ENCODE assay signal across 1 cellular context in genomic region chr1:90748668-90749067, GRCh38.
TF ChIP-seq lines count a peak whose summit lies in the region.

No MANE protein-coding gene starts in this region.

TF ChIP-seq in HepG2, 621 proteins besides CTCF, POLR2A, EP300 and RAD21 (continued from another document and continues in another):
- no peak for TF ChIP-seq USF2 (IDR thresholded peaks at IDR 0.05; ENCODE audit: low read depth, low read length)
- TF ChIP-seq USF2 (CRISPR knock-in tag; IDR thresholded peaks at IDR 0.05; ENCODE audit: borderline replicate concordance) = no peak
- TF ChIP-seq SOX13 (IDR thresholded peaks at IDR 0.05) = peak; percentile 75
- TF ChIP-seq SOX13 (CRISPR knock-in tag; conservative IDR thresholded peaks at IDR 0.05 in 1 of 2, IDR thresholded peaks at IDR 0.05 in 1 of 2) = peak in 1 of 2 experiments; percentile 84; a peak in 2 of 4 replicates
- TF ChIP-seq GTF3A (CRISPR knock-in tag; conservative IDR thresholded peaks at IDR 0.05) = no peak
- TF ChIP-seq TAF15 (IDR thresholded peaks at IDR 0.05; ENCODE audit: low read depth, low read length, poor library complexity, severe bottlenecking) = no peak
- no peak for TF ChIP-seq MEIS2 (CRISPR knock-in tag; IDR thresholded peaks at IDR 0.05)
- no peak for TF ChIP-seq JARID2 (CRISPR knock-in tag; IDR thresholded peaks at IDR 0.05; ENCODE audit: insufficient replicate concordance)
- TF ChIP-seq IRF9 (CRISPR knock-in tag; IDR thresholded peaks at IDR 0.05; ENCODE audit: borderline replicate concordance) = no peak
- TF ChIP-seq MYNN (CRISPR knock-in tag; IDR thresholded peaks at IDR 0.05; ENCODE audit: low read depth) = no peak
- peak; percentile 37; the same call in 1 of the 2 replicates for TF ChIP-seq PAXIP1 (CRISPR knock-in tag; conservative IDR thresholded peaks at IDR 0.05)
- no peak for TF ChIP-seq NFAT5 (CRISPR knock-in tag; IDR thresholded peaks at IDR 0.05)
- no peak for TF ChIP-seq NKX3-1 (CRISPR knock-in tag; IDR thresholded peaks at IDR 0.05)
- no peak for TF ChIP-seq KDM5B (CRISPR knock-in tag; IDR thresholded peaks at IDR 0.05; ENCODE audit: borderline replicate concordance)
- no peak for TF ChIP-seq KAT2B (IDR thresholded peaks at IDR 0.05; ENCODE audit: borderline replicate concordance, low read depth, low read length)
- TF ChIP-seq BRF2 (CRISPR knock-in tag; IDR thresholded peaks at IDR 0.05) = no peak
- peak; percentile 34; the same call in 1 of the 2 replicates for TF ChIP-seq GATA4 (IDR thresholded peaks at IDR 0.05; ENCODE audit: borderline replicate concordance, low read depth)
- no peak for TF ChIP-seq CREB1 (IDR thresholded peaks at IDR 0.05)
- TF ChIP-seq CREB1 (CRISPR knock-in tag; IDR thresholded peaks at IDR 0.05) = peak; percentile 47
- TF ChIP-seq ARID4A (CRISPR knock-in tag; IDR thresholded peaks at IDR 0.05; ENCODE audit: borderline replicate concordance) = no peak
- no peak for TF ChIP-seq MAFK (conservative IDR thresholded peaks at IDR 0.05 in 1 of 2, IDR thresholded peaks at IDR 0.05 in 1 of 2; ENCODE audit: low read length in 2 of 2)
- no peak for TF ChIP-seq CCDC6 (CRISPR knock-in tag; IDR thresholded peaks at IDR 0.05)
- TF ChIP-seq HHEX (CRISPR knock-in tag; IDR thresholded peaks at IDR 0.05) = peak; percentile 17; the same call in 1 of the 2 replicates
- TF ChIP-seq GATAD2A (CRISPR knock-in tag; IDR thresholded peaks at IDR 0.05) = peak; percentile 26; the same call in 1 of the 2 replicates
- no peak for TF ChIP-seq ZNF850 (CRISPR knock-in tag; conservative IDR thresholded peaks at IDR 0.05)
- TF ChIP-seq ZBTB38 (CRISPR knock-in tag; IDR thresholded peaks at IDR 0.05) = no peak
- TF ChIP-seq TBX2 (CRISPR knock-in tag; IDR thresholded peaks at IDR 0.05; ENCODE audit: borderline replicate concordance) = 0 out of 2 replicates have a peak, but pooled peaks have one; percentile 16
- TF ChIP-seq ZFAT (CRISPR knock-in tag; conservative IDR thresholded peaks at IDR 0.05) = no peak
- no peak for TF ChIP-seq PHF20 (CRISPR knock-in tag; IDR thresholded peaks at IDR 0.05)
- TF ChIP-seq ZNF274 (CRISPR knock-in tag; IDR thresholded peaks at IDR 0.05) = no peak
- no peak for TF ChIP-seq ZSCAN21 (CRISPR knock-in tag; IDR thresholded peaks at IDR 0.05; ENCODE audit: borderline replicate concordance)
- TF ChIP-seq HDAC2 (CRISPR knock-in tag; IDR thresholded peaks at IDR 0.05) = peak; percentile 25; the same call in 1 of the 2 replicates
- TF ChIP-seq ARID5B (CRISPR knock-in tag; IDR thresholded peaks at IDR 0.05) = peak; percentile 45; the same call in 1 of the 2 replicates
- TF ChIP-seq, protein P1, sequence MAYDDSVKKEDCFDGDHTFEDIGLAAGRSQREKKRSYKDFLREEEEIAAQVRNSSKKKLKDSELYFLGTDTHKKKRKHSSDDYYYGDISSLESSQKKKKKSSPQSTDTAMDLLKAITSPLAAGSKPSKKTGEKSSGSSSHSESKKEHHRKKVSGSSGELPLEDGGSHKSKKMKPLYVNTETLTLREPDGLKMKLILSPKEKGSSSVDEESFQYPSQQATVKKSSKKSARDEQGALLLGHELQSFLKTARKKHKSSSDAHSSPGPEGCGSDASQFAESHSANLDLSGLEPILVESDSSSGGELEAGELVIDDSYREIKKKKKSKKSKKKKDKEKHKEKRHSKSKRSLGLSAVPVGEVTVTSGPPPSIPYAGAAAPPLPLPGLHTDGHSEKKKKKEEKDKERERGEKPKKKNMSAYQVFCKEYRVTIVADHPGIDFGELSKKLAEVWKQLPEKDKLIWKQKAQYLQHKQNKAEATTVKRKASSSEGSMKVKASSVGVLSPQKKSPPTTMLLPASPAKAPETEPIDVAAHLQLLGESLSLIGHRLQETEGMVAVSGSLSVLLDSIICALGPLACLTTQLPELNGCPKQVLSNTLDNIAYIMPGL (CRISPR knock-in tag; IDR thresholded peaks at IDR 0.05; ENCODE audit: borderline replicate concordance in 1 of 2, low read depth in 1 of 2) = no peak
- TF ChIP-seq SOX5 (CRISPR knock-in tag; IDR thresholded peaks at IDR 0.05; ENCODE audit: borderline replicate concordance) = peak; percentile 74; the same call in 1 of the 2 replicates
